ENCODE assay signal across 19 cellular contexts in genomic region chr10:16854623-16855022, GRCh38. TPM values are rescaled to one million over a fixed set of nuclear protein-coding genes. Genes with fewer than 3 reads are reported as not detected.
DNase-seq lines count a peak whose midpoint lies in the region; ATAC-seq and TF ChIP-seq lines count a peak whose summit lies in the region.
"Had no signal": no experiment of that assay in that cellular context is flagged by ENCODE, and none has a peak within 500 bp of the region (broad histone marks: within the 10 kb centered on the region; RNA-seq: fewer than 3 reads in every experiment).

No MANE protein-coding gene starts in this region.

- no peak for ATAC-seq in HG02798 (IDR thresholded peaks at IDR 0.05; ENCODE audit: poor library complexity, unreplicated experiment)

- H3K27me3 Mint-ChIP-seq in brain: no peaks in the 10 kb centered on the region
- peaks cover 15% of the 10 kb centered on the region for H3K27me3 Mint-ChIP-seq in type B pancreatic cell

- intact Hi-C loops in cardiac septum (cut with DNase I): loop anchor here (5.0 kb wide), 1 partner anchor 98 kb away; no protein-coding TSS in a partner anchor

- H3K4me3 Mint-ChIP-seq in brain: no peak overlapping the region
- no peak overlapping the region for H3K4me3 Mint-ChIP-seq in type B pancreatic cell
- H3K4me3 Mint-ChIP-seq: nephron; T-helper 1 cell treated with Interleukin-12 subunit alpha and Interleukin-12 subunit beta and Interleukin-4 antibody, amounts not matched to agents 30 μg/mL and 1 μg/mL, for 36 hours had no signal

- no peak for TF ChIP-seq CTCF in brain (conservative IDR thresholded peaks at IDR 0.05)
- TF ChIP-seq CTCF in type B pancreatic cell (conservative IDR thresholded peaks at IDR 0.05): no peak

- H3K27ac Mint-ChIP-seq in brain: peak overlapping the region in 3 of 5 experiments; percentile 10 to 74 (median 59)
- no peak overlapping the region for H3K27ac Mint-ChIP-seq in type B pancreatic cell
- H3K27ac Mint-ChIP-seq: T-helper 1 cell treated with Interleukin-12 subunit alpha and Interleukin-12 subunit beta and Interleukin-4 antibody, amounts not matched to agents 30 μg/mL and 1 μg/mL, for 36 hours had no signal

- H3K9me3 Mint-ChIP-seq in brain (no peaks in the 10 kb centered on the region), type B pancreatic cell (no peaks in the 10 kb centered on the region)
- H3K9me3 Mint-ChIP-seq: nephron; T-helper 1 cell treated with Interleukin-12 subunit alpha and Interleukin-12 subunit beta and Interleukin-4 antibody, amounts not matched to agents 30 μg/mL and 1 μg/mL, for 36 hours had no signal

- DNase-seq in AG20443 (ENCODE audit: low spot score): peak; percentile 53
- DNase-seq in LHCN-M2 (ENCODE audit: low read depth): peak; percentile 58
- peak; percentile 37 for DNase-seq in hepatic stellate cell (ENCODE audit: low spot score)
- no peak for DNase-seq in type B pancreatic cell (ENCODE audit: extremely low spot score, unreplicated experiment)
- DNase-seq in cardiac septum (ENCODE audit: low spot score): no peak
- DNase-seq in NCI-H187 (lab: John Stamatoyannopoulos, UW): no peak
- DNase-seq: activated CD4-positive, CD25-positive, alpha-beta regulatory T cell; activated CD8-positive, alpha-beta memory T cell treated with anti-CD3 and anti-CD28 coated beads, Interleukin-2, amount 50 U/mL, for 4 hours; activated naive CD4-positive, alpha-beta T cell; foreskin melanocyte; GDM1; NCI-H2081; NCI-H748 treated with DMSO at 0.1 percent for 48 hours; stomach; uterus had no signal

- peaks cover 51% of the 10 kb centered on the region for H3K4me1 Mint-ChIP-seq in brain
- peaks cover 31% of the 10 kb centered on the region for H3K4me1 Mint-ChIP-seq in type B pancreatic cell (ENCODE audit: unreplicated experiment)

- H3K36me3 Mint-ChIP-seq in brain (no peaks in the 10 kb centered on the region), type B pancreatic cell (no peaks in the 10 kb centered on the region)

RNA-seq across cellular contexts. Expression of gene RSU1, which starts 37.4 kb away (rescaled TPM):
- total RNA-seq in LHCN-M2 (2014; rRNA removed): 91.4 and 96.4 TPM in 2 replicates
- 85.2 TPM for polyA plus RNA-seq in LHCN-M2 (2012)
- polyA plus RNA-seq in brain (ENCODE audit: insufficient read depth, low read depth, low replicate concordance): 91.7 TPM
- total RNA-seq in type B pancreatic cell (ENCODE audit: low replicate concordance): 37.3 and 43.8 TPM in 2 replicates
- 45.6 TPM for total RNA-seq in cardiac septum

Comparison
In these comparisons a context has a peak if more than half of its experiments do, and no peak if none do; other contexts are left out.
1. DNase-seq: peak in AG20443 (single experiment), LHCN-M2 (single experiment) and hepatic stellate cell (single experiment); none in type B pancreatic cell (single experiment), cardiac septum (single experiment) and NCI-H187 (0 of 2).